ENCODE assay signal across 8 cellular contexts in genomic region chr3:191235331-191236314, GRCh38. TPM values are rescaled to one million over a fixed set of nuclear protein-coding genes. Genes with fewer than 3 reads are reported as not detected.
DNase-seq lines count a peak whose midpoint lies in the region; ATAC-seq and TF ChIP-seq lines count a peak whose summit lies in the region.

No MANE protein-coding gene starts in this region.

- H3K36me3 Mint-ChIP-seq in activated CD8-positive, alpha-beta T cell treated with anti-CD3 and anti-CD28 coated beads for 36 hours (ENCODE audit: low read depth), result no peaks in the 10 kb centered on the region
- H3K36me3 Mint-ChIP-seq in activated CD8-positive, alpha-beta T cell treated with anti-CD3 and anti-CD28 coated beads, Interleukin-2, amount 10 ng/mL, durations not matched to agents 7 days and 5 days (ENCODE audit: low read depth), result no peaks in the 10 kb centered on the region
- H3K36me3 Mint-ChIP-seq in stimulated activated naive B cell treated with anti-CD40 and anti-IgM and Interleukin-4, amounts not matched to agents 10 μg/mL and 1 μg/mL and 100 μg/mL, for 72 hours, result no peaks in the 10 kb centered on the region
- H3K36me3 Mint-ChIP-seq in activated CD4-positive, alpha-beta T cell treated with anti-CD3 and anti-CD28 coated beads, Interleukin-2, amount 10 ng/mL, durations not matched to agents 24 days and 14 days (ENCODE audit: low read depth), result no peaks in the 10 kb centered on the region

- ATAC-seq in activated CD8-positive, alpha-beta T cell treated with anti-CD3 and anti-CD28 coated beads for 36 hours, result peak; percentile 34
- ATAC-seq in activated CD8-positive, alpha-beta T cell treated with anti-CD3 and anti-CD28 coated beads, Interleukin-2, amount 10 ng/mL, durations not matched to agents 7 days and 5 days, result no peak
- ATAC-seq in HG02852 (IDR thresholded peaks at IDR 0.05; ENCODE audit: unreplicated experiment) (peak; percentile 98), SK-N-SH treated with all-trans-retinoic acid at 6 μM for 48 hours (peak; percentile 46; the same call in 1 of the 3 replicates)
- ATAC-seq in stimulated activated naive B cell treated with anti-CD40 and anti-IgM and Interleukin-4, amounts not matched to agents 10 μg/mL and 1 μg/mL and 100 μg/mL, for 72 hours (replicated peaks), result peak; percentile 98 to 99

- DNase-seq in activated CD8-positive, alpha-beta T cell treated with anti-CD3 and anti-CD28 coated beads for 36 hours, result no peak
- DNase-seq in activated CD8-positive, alpha-beta T cell treated with anti-CD3 and anti-CD28 coated beads, Interleukin-2, amount 10 ng/mL, durations not matched to agents 7 days and 5 days, result no peak
- peak; percentile 47 for DNase-seq in stimulated activated naive B cell treated with anti-CD40 and anti-IgM and Interleukin-4, amounts not matched to agents 10 μg/mL and 1 μg/mL and 100 μg/mL, for 72 hours
- DNase-seq in lower leg skin (ENCODE audit: low spot score in 2 of 2) (no peak), posterior cingulate gyrus (no peak)
- no peak for DNase-seq in activated CD4-positive, alpha-beta T cell treated with anti-CD3 and anti-CD28 coated beads, Interleukin-2, amount 10 ng/mL, durations not matched to agents 24 days and 14 days

- H3K27ac Mint-ChIP-seq in activated CD8-positive, alpha-beta T cell treated with anti-CD3 and anti-CD28 coated beads for 36 hours, result no peak overlapping the region
- H3K27ac Mint-ChIP-seq in activated CD8-positive, alpha-beta T cell treated with anti-CD3 and anti-CD28 coated beads, Interleukin-2, amount 10 ng/mL, durations not matched to agents 7 days and 5 days, result no peak overlapping the region
- H3K27ac Mint-ChIP-seq in stimulated activated naive B cell treated with anti-CD40 and anti-IgM and Interleukin-4, amounts not matched to agents 10 μg/mL and 1 μg/mL and 100 μg/mL, for 72 hours, result peak overlapping the region; percentile 4
- H3K27ac Mint-ChIP-seq in activated CD4-positive, alpha-beta T cell treated with anti-CD3 and anti-CD28 coated beads, Interleukin-2, amount 10 ng/mL, durations not matched to agents 24 days and 14 days, result no peak overlapping the region

- TF ChIP-seq CTCF in activated CD8-positive, alpha-beta T cell treated with anti-CD3 and anti-CD28 coated beads for 36 hours (IDR thresholded peaks at IDR 0.05), result no peak
- TF ChIP-seq CTCF in lower leg skin (IDR thresholded peaks at IDR 0.05), result no peak

- no peaks in the 10 kb centered on the region for H3K9me3 Mint-ChIP-seq in activated CD8-positive, alpha-beta T cell treated with anti-CD3 and anti-CD28 coated beads for 36 hours
- H3K9me3 Mint-ChIP-seq in activated CD8-positive, alpha-beta T cell treated with anti-CD3 and anti-CD28 coated beads, Interleukin-2, amount 10 ng/mL, durations not matched to agents 7 days and 5 days (ENCODE audit: insufficient read depth), result no peaks in the 10 kb centered on the region
- H3K9me3 Mint-ChIP-seq in stimulated activated naive B cell treated with anti-CD40 and anti-IgM and Interleukin-4, amounts not matched to agents 10 μg/mL and 1 μg/mL and 100 μg/mL, for 72 hours, result no peaks in the 10 kb centered on the region
- no peaks in the 10 kb centered on the region for H3K9me3 Mint-ChIP-seq in activated CD4-positive, alpha-beta T cell treated with anti-CD3 and anti-CD28 coated beads, Interleukin-2, amount 10 ng/mL, durations not matched to agents 24 days and 14 days

- CTCF ChIA-PET in activated CD8-positive, alpha-beta T cell treated with anti-CD3 and anti-CD28 coated beads for 36 hours (lab: Charles Lee), result no interaction called here
- CTCF ChIA-PET in activated CD8-positive, alpha-beta T cell treated with anti-CD3 and anti-CD28 coated beads, Interleukin-2, amount 10 ng/mL, durations not matched to agents 7 days and 5 days (lab: Charles Lee), result interaction anchor here (1.1 kb wide), 1 partner anchor 9 kb away, joined by 3 read pairs; no protein-coding TSS in a partner anchor

- POLR2A ChIA-PET in activated CD8-positive, alpha-beta T cell treated with anti-CD3 and anti-CD28 coated beads for 36 hours (lab: Charles Lee), result no interaction called here
- POLR2A ChIA-PET in activated CD8-positive, alpha-beta T cell treated with anti-CD3 and anti-CD28 coated beads, Interleukin-2, amount 10 ng/mL, durations not matched to agents 7 days and 5 days (lab: Charles Lee), result no interaction called here

- no peak overlapping the region for H3K4me3 Mint-ChIP-seq in activated CD8-positive, alpha-beta T cell treated with anti-CD3 and anti-CD28 coated beads for 36 hours
- H3K4me3 Mint-ChIP-seq in activated CD8-positive, alpha-beta T cell treated with anti-CD3 and anti-CD28 coated beads, Interleukin-2, amount 10 ng/mL, durations not matched to agents 7 days and 5 days, result no peak overlapping the region
- no peak overlapping the region for H3K4me3 Mint-ChIP-seq in stimulated activated naive B cell treated with anti-CD40 and anti-IgM and Interleukin-4, amounts not matched to agents 10 μg/mL and 1 μg/mL and 100 μg/mL, for 72 hours
- no peak overlapping the region for H3K4me3 Mint-ChIP-seq in activated CD4-positive, alpha-beta T cell treated with anti-CD3 and anti-CD28 coated beads, Interleukin-2, amount 10 ng/mL, durations not matched to agents 24 days and 14 days

- 64 to 75% methylated on average over 4 of the region's 4 CpGs for WGBS in lower leg skin, 2 donors

- no peak overlapping the region for H3K4me3 ChIP-seq in lower leg skin (ENCODE audit: low read depth, poor library complexity, severe bottlenecking)

- no peaks in the 10 kb centered on the region for H3K4me1 Mint-ChIP-seq in activated CD8-positive, alpha-beta T cell treated with anti-CD3 and anti-CD28 coated beads for 36 hours (ENCODE audit: low read depth)
- no peaks in the 10 kb centered on the region for H3K4me1 Mint-ChIP-seq in activated CD8-positive, alpha-beta T cell treated with anti-CD3 and anti-CD28 coated beads, Interleukin-2, amount 10 ng/mL, durations not matched to agents 7 days and 5 days (ENCODE audit: low read depth)
- H3K4me1 Mint-ChIP-seq in stimulated activated naive B cell treated with anti-CD40 and anti-IgM and Interleukin-4, amounts not matched to agents 10 μg/mL and 1 μg/mL and 100 μg/mL, for 72 hours, result peaks cover 11 to 27% of the 10 kb centered on the region in 2 donors
- H3K4me1 Mint-ChIP-seq in activated CD4-positive, alpha-beta T cell treated with anti-CD3 and anti-CD28 coated beads, Interleukin-2, amount 10 ng/mL, durations not matched to agents 24 days and 14 days, result peaks cover 3% of the 10 kb centered on the region

- intact Hi-C loops in activated CD8-positive, alpha-beta T cell treated with anti-CD3 and anti-CD28 coated beads for 36 hours (cut with micrococcal nuclease), result no loop called here
- intact Hi-C loops in lower leg skin (cut with DNase I; ENCODE audit: low total_unique reads) (no loop called here), posterior cingulate gyrus (cut with DNase I) (no loop called here)
- intact Hi-C loops in activated CD4-positive, alpha-beta T cell treated with anti-CD3 and anti-CD28 coated beads, Interleukin-2, amount 10 ng/mL, durations not matched to agents 24 days and 14 days (cut with micrococcal nuclease), result no loop called here

- TF ChIP-seq POLR2A in lower leg skin (IDR thresholded peaks at IDR 0.05), result no peak

- peaks cover 2% of the 10 kb centered on the region for H3K27me3 Mint-ChIP-seq in activated CD8-positive, alpha-beta T cell treated with anti-CD3 and anti-CD28 coated beads for 36 hours
- no peaks in the 10 kb centered on the region for H3K27me3 Mint-ChIP-seq in activated CD8-positive, alpha-beta T cell treated with anti-CD3 and anti-CD28 coated beads, Interleukin-2, amount 10 ng/mL, durations not matched to agents 7 days and 5 days (ENCODE audit: low read depth)
- H3K27me3 Mint-ChIP-seq in stimulated activated naive B cell treated with anti-CD40 and anti-IgM and Interleukin-4, amounts not matched to agents 10 μg/mL and 1 μg/mL and 100 μg/mL, for 72 hours, result no peaks in the 10 kb centered on the region
- peaks cover 2% of the 10 kb centered on the region for H3K27me3 Mint-ChIP-seq in activated CD4-positive, alpha-beta T cell treated with anti-CD3 and anti-CD28 coated beads, Interleukin-2, amount 10 ng/mL, durations not matched to agents 24 days and 14 days

TF ChIP-seq in SK-N-SH treated with all-trans-retinoic acid at 6 μM for 48 hours, 23 proteins besides CTCF, POLR2A, EP300 and RAD21:
- TF ChIP-seq ISL1 (CRISPR knock-in tag; IDR thresholded peaks at IDR 0.05) (no peak), POU6F1 (CRISPR knock-in tag; IDR thresholded peaks at IDR 0.05; ENCODE audit: borderline replicate concordance, low read depth) (no peak), TOX (CRISPR knock-in tag; IDR thresholded peaks at IDR 0.05; ENCODE audit: borderline replicate concordance) (no peak), ZNF565 (CRISPR knock-in tag; conservative IDR thresholded peaks at IDR 0.05; ENCODE audit: low read depth) (no peak), GLIS3 (CRISPR knock-in tag; IDR thresholded peaks at IDR 0.05) (no peak), ZFP30 (CRISPR knock-in tag; IDR thresholded peaks at IDR 0.05) (no peak)

RNA-seq across cellular contexts. Expression of gene OSTN, which starts 36.6 kb away (rescaled TPM):
- not detected for total RNA-seq in activated CD8-positive, alpha-beta T cell treated with anti-CD3 and anti-CD28 coated beads for 36 hours
- not detected for total RNA-seq in activated CD8-positive, alpha-beta T cell treated with anti-CD3 and anti-CD28 coated beads, Interleukin-2, amount 10 ng/mL, durations not matched to agents 7 days and 5 days
- total RNA-seq in lower leg skin, result not detected
- not detected in 2 replicates for total RNA-seq in activated CD4-positive, alpha-beta T cell treated with anti-CD3 and anti-CD28 coated beads, Interleukin-2, amount 10 ng/mL, durations not matched to agents 24 days and 14 days
